ENCODE assay signal across 8 cellular contexts in the genomic region with DNA sequence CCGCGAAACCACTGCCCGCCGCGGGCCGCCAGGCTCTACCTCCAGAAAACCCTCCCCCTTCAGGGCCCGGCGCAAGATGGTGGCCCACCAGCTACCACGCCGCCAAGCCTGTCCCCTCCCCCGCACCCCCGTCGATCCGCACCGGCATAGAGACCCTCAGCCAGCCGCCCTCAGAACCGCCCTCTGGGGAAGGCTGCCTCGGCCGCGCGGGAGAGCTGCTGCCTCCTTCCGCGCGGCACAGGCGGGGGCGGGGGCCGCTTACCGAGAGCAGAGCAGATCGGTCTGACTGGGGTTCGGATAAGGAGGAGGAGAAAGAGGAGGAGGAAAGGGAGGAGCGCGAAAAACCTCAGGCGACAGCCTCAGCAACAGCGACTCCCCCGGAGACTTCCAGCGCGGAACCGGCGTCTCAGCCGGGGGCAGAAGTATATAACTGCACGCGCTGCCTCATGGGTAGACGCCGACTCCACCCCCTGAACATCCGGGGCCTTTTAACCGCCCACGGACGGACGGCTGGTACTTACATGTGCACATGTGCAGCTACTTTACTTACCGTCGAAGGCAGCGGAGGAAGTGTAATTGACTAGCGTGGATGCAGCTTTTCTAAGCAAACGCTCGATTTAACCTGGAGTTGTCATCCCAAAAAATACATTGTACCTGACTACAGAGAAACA. TPM values are rescaled to one million over a fixed set of nuclear protein-coding genes. Genes with fewer than 3 reads are reported as not detected.
DNase-seq lines count a peak whose midpoint lies in the region; ATAC-seq and TF ChIP-seq lines count a peak whose summit lies in the region.

A gene with protein sequence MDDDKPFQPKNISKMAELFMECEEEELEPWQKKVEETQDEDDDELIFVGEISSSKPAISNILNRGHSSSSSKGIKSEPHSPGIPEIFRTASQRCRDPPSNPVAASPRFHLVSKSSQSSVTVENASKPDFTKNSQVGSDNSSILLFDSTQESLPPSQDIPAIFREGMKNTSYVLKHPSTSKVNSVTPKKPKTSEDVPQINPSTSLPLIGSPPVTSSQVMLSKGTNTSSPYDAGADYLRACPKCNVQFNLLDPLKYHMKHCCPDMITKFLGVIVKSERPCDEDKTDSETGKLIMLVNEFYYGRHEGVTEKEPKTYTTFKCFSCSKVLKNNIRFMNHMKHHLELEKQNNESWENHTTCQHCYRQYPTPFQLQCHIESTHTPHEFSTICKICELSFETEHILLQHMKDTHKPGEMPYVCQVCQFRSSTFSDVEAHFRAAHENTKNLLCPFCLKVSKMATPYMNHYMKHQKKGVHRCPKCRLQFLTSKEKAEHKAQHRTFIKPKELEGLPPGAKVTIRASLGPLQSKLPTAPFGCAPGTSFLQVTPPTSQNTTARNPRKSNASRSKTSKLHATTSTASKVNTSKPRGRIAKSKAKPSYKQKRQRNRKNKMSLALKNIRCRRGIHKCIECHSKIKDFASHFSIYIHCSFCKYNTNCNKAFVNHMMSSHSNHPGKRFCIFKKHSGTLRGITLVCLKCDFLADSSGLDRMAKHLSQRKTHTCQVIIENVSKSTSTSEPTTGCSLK (minus strand): TSS at position 400 of the 671 bp plus-strand sequence. CDS start 8,450 bp downstream, outside the sequence.

- H3K36me3 Mint-ChIP-seq in neural progenitor cell = peaks cover 15% of the 10 kb centered on the region

- H3K4me3 Mint-ChIP-seq in neural progenitor cell = peak within 1 kb of the TSS; percentile 99

- TF ChIP-seq POLR2A in Raji (IDR thresholded peaks at IDR 0.05; ENCODE audit: insufficient read depth, low read depth, low read length) = peak; percentile 98

- H4K20me1 ChIP-seq in neural progenitor cell (ENCODE audit: low read depth) = no peaks in the 10 kb centered on the region

- H3K9me3 Mint-ChIP-seq in neural progenitor cell = peaks cover 26% of the 10 kb centered on the region

- H3K4me1 ChIP-seq in HAP-1 (peaks cover 29% of the 10 kb centered on the region), foreskin keratinocyte (no peaks in the 10 kb centered on the region), neural progenitor cell (no peaks in the 10 kb centered on the region), stomach smooth muscle (ENCODE audit: control insufficient read depth, insufficient read depth, low read length) (no peaks in the 10 kb centered on the region)

- peak; percentile 98 for ATAC-seq in foreskin keratinocyte

- H3K4me3 ChIP-seq in HAP-1 (peak within 1 kb of the TSS; percentile 83), neural progenitor cell (peak within 1 kb of the TSS; percentile 64), stomach smooth muscle (ENCODE audit: low read length in 2 of 2) (peak within 1 kb of the TSS; percentile 78 to 85)

- H3K4me1 Mint-ChIP-seq in neural progenitor cell = peaks cover 8% of the 10 kb centered on the region

- DNase-seq in GF-D8 (lab: John Stamatoyannopoulos, UW) (peak; percentile 89), HAP-1 (ENCODE audit: low spot score in 2 of 2) (peak; percentile 93 to 97), M059J (ENCODE audit: low read depth) (peak; percentile 95), activated gamma-delta T cell (lab: John Stamatoyannopoulos, UW) (peak; percentile 64), foreskin keratinocyte (peak; percentile 71 to 84), neural progenitor cell (ENCODE audit: low spot score) (peak; percentile 84)

- H2AFZ ChIP-seq in neural progenitor cell (replicated peaks) = no peak within 1 kb of the TSS

- H3K36me3 ChIP-seq in HAP-1 (replicated peaks) (no peaks in the 10 kb centered on the region), neural progenitor cell (no peaks in the 10 kb centered on the region), stomach smooth muscle (ENCODE audit: control insufficient read depth in 2 of 2, insufficient read depth in 2 of 2, low read length in 2 of 2) (no peaks in the 10 kb centered on the region)

- peak within 1 kb of the TSS; percentile 98 for H3K27ac Mint-ChIP-seq in neural progenitor cell

- TF ChIP-seq CTCF in foreskin keratinocyte (conservative IDR thresholded peaks at IDR 0.05) = peak; percentile 59
- peak; percentile 30 for TF ChIP-seq CTCF in neural progenitor cell (IDR thresholded peaks at IDR 0.05)

- peak within 1 kb of the TSS; percentile 79 for H3K4me2 ChIP-seq in neural progenitor cell

- H3K27me3 ChIP-seq in HAP-1 (ENCODE audit: low read depth) (no peaks in the 10 kb centered on the region), foreskin keratinocyte (no peaks in the 10 kb centered on the region), neural progenitor cell (no peaks in the 10 kb centered on the region), stomach smooth muscle (ENCODE audit: control insufficient read depth in 1 of 2, insufficient read depth in 2 of 2, low read length in 2 of 2) (no peaks in the 10 kb centered on the region)

- H3K9ac ChIP-seq in neural progenitor cell (peak within 1 kb of the TSS; percentile 54), stomach smooth muscle (ENCODE audit: low read length in 2 of 2) (peak within 1 kb of the TSS; percentile 73 to 83)

- in situ Hi-C loops in HAP-1 (cut with MboI; ENCODE audit: low sequenced_read_pairs) = no loop called here

- H3K9me3 ChIP-seq in HAP-1 = peaks cover 8% of the 10 kb centered on the region
- peaks cover 2% of the 10 kb centered on the region for H3K9me3 ChIP-seq in neural progenitor cell (ENCODE audit: low read depth)
- H3K9me3 ChIP-seq in stomach smooth muscle (ENCODE audit: control insufficient read depth in 2 of 2, low read length in 2 of 2) = no peaks in the 10 kb centered on the region

- peak within 1 kb of the TSS; percentile 89 for H3K27ac ChIP-seq in foreskin keratinocyte
- peak within 1 kb of the TSS; percentile 95 for H3K27ac ChIP-seq in neural progenitor cell
- H3K27ac ChIP-seq in stomach smooth muscle (ENCODE audit: low read length) = peak within 1 kb of the TSS; percentile 41

- peaks cover 5% of the 10 kb centered on the region for H3K27me3 Mint-ChIP-seq in neural progenitor cell (ENCODE audit: insufficient read depth, low read depth)

- H3F3A ChIP-seq in neural progenitor cell (ENCODE audit: low read depth) = peaks cover 8% of the 10 kb centered on the region

- H3K79me2 ChIP-seq in neural progenitor cell (ENCODE audit: low read depth) = peaks cover 45% of the 10 kb centered on the region

RNA-seq across cellular contexts. Expression of the gene that starts here (rescaled TPM):
- 8.4 and 10.8 TPM in 2 replicates for total RNA-seq in M059J (2014; rRNA removed; shearing (Covaris generic))
- total RNA-seq in foreskin keratinocyte (5.0 and 5.3 TPM in 2 replicates), neural progenitor cell (ENCODE audit: low replicate concordance) (33.1 and 41.8 TPM in 2 replicates)
- polyA plus RNA-seq in foreskin keratinocyte = 0.57 and 0.96 TPM in 2 replicates

Comparison
In these comparisons a context has a peak if more than half of its experiments do, and no peak if none do; other contexts are left out.
1. Peak in every context shown above with its lines: DNase-seq, ATAC-seq, H3K4me3 ChIP-seq and H3K27ac ChIP-seq.
2. H3K27ac ChIP-seq: peak in every context shown above with its lines; median percentile 95 in neural progenitor cell; 89 in foreskin keratinocyte; 41 in stomach smooth muscle.